Comparison of ENCODE assay signal across 8 cellular contexts in genomic region chr18:80034068-80034851, GRCh38. TPM values are rescaled to one million over a fixed set of nuclear protein-coding genes. Genes with fewer than 3 reads are reported as not detected.
DNase-seq lines count a peak whose midpoint lies in the region; ATAC-seq, FAIRE-seq and TF ChIP-seq lines count a peak whose summit lies in the region.

RBFA (plus strand) TSS chr18:80034434; CDS start chr18:80034496, 62 bp downstream.

- peaks cover 21% of the 10 kb centered on the region for H3K36me3 Mint-ChIP-seq in activated naive CD8-positive, alpha-beta T cell treated with anti-CD3 and anti-CD28 coated beads for 36 hours

- no peaks in the 10 kb centered on the region for H3K9me3 Mint-ChIP-seq in activated naive CD8-positive, alpha-beta T cell treated with anti-CD3 and anti-CD28 coated beads for 36 hours

- TF ChIP-seq CTCF in GM12864 (IDR thresholded peaks at IDR 0.05; ENCODE audit: low read depth, low read length, missing control alignments) (peak; percentile 27), pancreas (IDR thresholded peaks at IDR 0.05) (peak in 3 of 4 donors; percentile 22 to 30 (median 24)), tibial artery (IDR thresholded peaks at IDR 0.05) (peak in 1 of 2 experiments; percentile 20)

- peak within 1 kb of the TSS; percentile 90 for H3K4me3 Mint-ChIP-seq in activated naive CD8-positive, alpha-beta T cell treated with anti-CD3 and anti-CD28 coated beads for 36 hours

- peaks cover 29% of the 10 kb centered on the region for H3K4me1 Mint-ChIP-seq in activated naive CD8-positive, alpha-beta T cell treated with anti-CD3 and anti-CD28 coated beads for 36 hours

- FAIRE-seq in pancreas (lab: Jason Lieb, UNC), result no peak

- H3K27ac Mint-ChIP-seq in activated naive CD8-positive, alpha-beta T cell treated with anti-CD3 and anti-CD28 coated beads for 36 hours, result peak within 1 kb of the TSS; percentile 90

- H3K4me1 ChIP-seq in pancreas (peaks cover 0 to 8% (median 4%) of the 10 kb centered on the region in 3 donors), tibial artery (peaks cover 0 to 18% (median 8%) of the 10 kb centered on the region in 4 donors)

- H3K4me3 ChIP-seq in GM12864 (ENCODE audit: low read depth, low read length), result peak within 1 kb of the TSS; percentile 60
- H3K4me3 ChIP-seq in pancreas, result peak within 1 kb of the TSS; percentile 45 to 89 (median 67)
- H3K4me3 ChIP-seq in tibial artery, result peak within 1 kb of the TSS; percentile 82 to 93

- no peaks in the 10 kb centered on the region for H3K27me3 Mint-ChIP-seq in activated naive CD8-positive, alpha-beta T cell treated with anti-CD3 and anti-CD28 coated beads for 36 hours

- H3K36me3 ChIP-seq in pancreas (peaks cover 0 to 8% (median 0%) of the 10 kb centered on the region in 3 donors), tibial artery (peaks cover 0 to 23% (median 23%) of the 10 kb centered on the region in 3 donors)

- H3K27ac ChIP-seq in pancreas, result peak within 1 kb of the TSS; percentile 69 to 85 (median 77)
- H3K27ac ChIP-seq in tibial artery, result peak within 1 kb of the TSS; percentile 85 to 87

- H3K27me3 ChIP-seq in pancreas (no peaks in the 10 kb centered on the region), tibial artery (no peaks in the 10 kb centered on the region)

- intact Hi-C loops in Right ventricle myocardium inferior (cut with DNase I), result loop anchor here (2.0 to 5.0 kb wide), 2 partner anchors 45 to 357 kb away; partner anchors contain the start of genes CTDP1 and TXNL4A
- intact Hi-C loops in pancreas (cut with DNase I), result no loop called here
- intact Hi-C loops in tibial artery (cut with DNase I; ENCODE audit: low total_unique reads), result loop anchor here (5.0 to 10.0 kb wide), 3 partner anchors 79 to 642 kb away; partner anchors contain the start of gene SLC66A2

- 0 to 1% methylated on average over 72 to 99 of the region's 99 CpGs for WGBS in pancreas, 2 donors

- DNase-seq in GM12864 (ENCODE audit: low read depth) (peak; percentile 86), NCI-H1105 (lab: John Stamatoyannopoulos, UW) (peak; percentile 100), SKM-1 treated with dmso at 0.1 percent for 144 hours (lab: John Stamatoyannopoulos, UW; ENCODE audit: unreplicated experiment) (peak; percentile 98), Right ventricle myocardium inferior (ENCODE audit: missing footprints) (peak; percentile 100), pancreas (peak; percentile 100), tibial artery (peak; percentile 98 to 99)
- peak; percentile 99 for DNase-seq in activated naive CD8-positive, alpha-beta T cell treated with anti-CD3 and anti-CD28 coated beads for 36 hours

- peak; percentile 76 for ATAC-seq in HG02642 (IDR thresholded peaks at IDR 0.05; ENCODE audit: poor library complexity, unreplicated experiment)
- peak; percentile 97 for ATAC-seq in Right ventricle myocardium inferior
- ATAC-seq in pancreas, result peak; percentile 87 to 92 (median 88)

- H3K9me3 ChIP-seq in pancreas, result no peaks in the 10 kb centered on the region
- H3K9me3 ChIP-seq in tibial artery, result no peaks in the 10 kb centered on the region

RNA-seq across cellular contexts. Expression of gene RBFA, which starts in this region (rescaled TPM):
- 10 to 100 TPM; 53.0 to 54.8 TPM for total RNA-seq in activated naive CD8-positive, alpha-beta T cell treated with anti-CD3 and anti-CD28 coated beads for 36 hours
- total RNA-seq in Right ventricle myocardium inferior (25.3 TPM), pancreas (10 to 100 TPM; 10.5 to 15.3 (median 11.2) TPM)
- polyA plus RNA-seq in pancreas, result 10 to 100 TPM; 14.3 to 19.5 TPM

Comparison
In these comparisons a context has a peak if more than half of its experiments do, and no peak if none do; other contexts are left out.
1. Peak in every context shown above with its lines: DNase-seq, ATAC-seq, H3K4me3 ChIP-seq and H3K27ac ChIP-seq.
2. intact Hi-C loops: an anchor here in Right ventricle myocardium inferior (2.0 to 5.0 kb wide) and tibial artery (5.0 to 10.0 kb wide); none called in pancreas.